In the genomic region with DNA sequence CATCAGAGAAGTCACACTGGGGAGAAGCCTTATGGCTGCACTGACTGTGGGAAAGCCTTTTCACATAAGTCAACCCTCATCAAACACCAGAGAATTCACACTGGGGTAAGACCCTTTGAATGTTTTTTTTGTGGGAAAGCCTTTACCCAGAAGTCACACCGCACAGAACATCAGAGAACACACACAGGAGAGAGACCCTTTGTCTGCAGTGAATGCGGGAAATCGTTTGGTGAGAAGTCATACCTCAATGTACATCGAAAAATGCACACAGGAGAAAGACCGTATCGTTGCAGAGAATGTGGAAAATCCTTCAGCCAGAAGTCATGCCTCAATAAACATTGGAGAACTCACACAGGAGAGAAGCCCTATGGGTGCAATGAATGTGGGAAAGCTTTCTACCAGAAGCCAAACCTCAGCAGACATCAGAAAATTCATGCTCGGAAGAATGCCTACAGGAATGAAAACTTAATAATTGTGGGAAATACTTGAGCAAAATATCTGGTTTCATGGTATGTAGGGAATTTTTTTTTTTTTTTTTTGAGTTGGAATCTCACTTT, we compare ENCODE assay signal across 15 cellular contexts.
"Had no signal": no experiment of that assay in that cellular context is flagged by ENCODE, and none has a peak within 500 bp of the region (broad histone marks: within the 10 kb centered on the region; RNA-seq: fewer than 3 reads in every experiment).

No MANE protein-coding gene starts in this region.

- H3K27me3 Mint-ChIP-seq: stimulated activated naive CD8-positive, alpha-beta T cell treated with anti-CD3 and anti-CD28 coated beads, Interleukin-15, amount 100 ng/mL, for 72 hours; T-helper 17 cell had no signal

- H3K4me1 Mint-ChIP-seq: brain; neural crest cell; stimulated activated naive CD8-positive, alpha-beta T cell treated with anti-CD3 and anti-CD28 coated beads, Interleukin-15, amount 100 ng/mL, for 72 hours; T-helper 17 cell had no signal

- DNase-seq: activated CD4-positive, alpha-beta T cell treated with anti-CD3 and anti-CD28 coated beads, Interleukin-2, amount 50 U/mL, for 1 hour; activated CD4-positive, CD25-positive, alpha-beta regulatory T cell; activated naive CD4-positive, alpha-beta T cell treated with anti-CD3 and anti-CD28 coated beads, Interleukin-2, amount 50 U/mL, for 16 hours; amniotic stem cell; dorsolateral prefrontal cortex; heart left ventricle; kidney; left ventricle myocardium inferior; stimulated activated CD4-positive, alpha-beta T cell treated with anti-CD3 and anti-CD28 coated beads, Interleukin-4, amount 100 ng/mL, for 24 hours; stimulated activated naive CD8-positive, alpha-beta T cell treated with anti-CD3 and anti-CD28 coated beads, Interleukin-15, amount 100 ng/mL, for 72 hours; T-helper 17 cell; thyroid gland; uterus had no signal

- H3K27ac Mint-ChIP-seq: brain; stimulated activated naive CD8-positive, alpha-beta T cell treated with anti-CD3 and anti-CD28 coated beads, Interleukin-15, amount 100 ng/mL, for 72 hours; T-helper 17 cell had no signal

- H3K4me3 Mint-ChIP-seq: brain; neural crest cell; stimulated activated naive CD8-positive, alpha-beta T cell treated with anti-CD3 and anti-CD28 coated beads, Interleukin-15, amount 100 ng/mL, for 72 hours; T-helper 17 cell had no signal
